In the genomic region with DNA sequence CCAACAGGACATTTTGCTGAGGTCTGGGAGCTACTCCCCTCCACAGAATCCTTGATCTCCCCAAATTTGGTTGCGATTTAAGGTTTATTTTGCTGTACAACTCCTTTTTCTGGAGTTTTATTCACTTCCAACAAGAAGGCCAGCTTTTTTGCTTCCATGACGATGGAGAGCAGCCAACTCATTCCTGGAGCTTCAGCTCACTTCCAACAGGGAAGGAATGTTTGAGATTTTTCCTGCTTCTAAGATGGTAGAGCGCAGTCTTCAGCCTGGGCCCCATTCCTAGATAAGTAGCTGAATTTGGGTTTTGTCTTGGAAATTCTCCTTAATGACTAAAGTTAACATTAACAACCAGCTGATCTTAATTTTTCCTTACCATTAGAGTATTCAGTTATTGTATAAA, we compare ENCODE assay signal across 1 cellular context.
TF ChIP-seq lines count a peak whose summit lies in the region.

No MANE protein-coding gene starts in this region.

TF ChIP-seq in H1, 55 proteins besides CTCF, POLR2A, EP300 and RAD21:
- TF ChIP-seq BRCA1 (IDR thresholded peaks at IDR 0.05; ENCODE audit: low read depth, low read length) (no peak), NANOG (IDR thresholded peaks at IDR 0.05; ENCODE audit: insufficient read depth, low read depth, low read length, poor library complexity, severe bottlenecking) (no peak), EGR1 (IDR thresholded peaks at IDR 0.05; ENCODE audit: borderline replicate concordance, low read depth, low read length) (no peak), JUND (IDR thresholded peaks at IDR 0.05; ENCODE audit: low read length) (no peak), SUZ12 (IDR thresholded peaks at IDR 0.05; ENCODE audit: low read length) (no peak), PHF8 (conservative IDR thresholded peaks at IDR 0.05; ENCODE audit: low read depth, low read length) (no peak), HDAC2 (IDR thresholded peaks at IDR 0.05; ENCODE audit: borderline replicate concordance in 1 of 2, low read depth in 2 of 2, low read length in 2 of 2) (no peak), KDM5A (IDR thresholded peaks at IDR 0.05; ENCODE audit: low read length) (no peak), CREB1 (IDR thresholded peaks at IDR 0.05) (no peak), SP2 (IDR thresholded peaks at IDR 0.05; ENCODE audit: low read length) (no peak), POLR2AphosphoS5 (IDR thresholded peaks at IDR 0.05; ENCODE audit: low read depth, low read length) (no peak), RFX5 (IDR thresholded peaks at IDR 0.05; ENCODE audit: borderline replicate concordance, low read depth, low read length) (no peak), SP1 (IDR thresholded peaks at IDR 0.05; ENCODE audit: low read depth, low read length) (no peak), CEBPB (IDR thresholded peaks at IDR 0.05; ENCODE audit: low read depth, low read length) (no peak), NRF1 (IDR thresholded peaks at IDR 0.05; ENCODE audit: low read depth, low read length) (no peak), GTF2F1 (IDR thresholded peaks at IDR 0.05; ENCODE audit: borderline replicate concordance, low read depth, low read length) (no peak), ASH2L (IDR thresholded peaks at IDR 0.05; ENCODE audit: low read length) (no peak)
- TF ChIP-seq, protein P1, sequence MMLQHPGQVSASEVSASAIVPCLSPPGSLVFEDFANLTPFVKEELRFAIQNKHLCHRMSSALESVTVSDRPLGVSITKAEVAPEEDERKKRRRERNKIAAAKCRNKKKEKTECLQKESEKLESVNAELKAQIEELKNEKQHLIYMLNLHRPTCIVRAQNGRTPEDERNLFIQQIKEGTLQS (IDR thresholded peaks at IDR 0.05; ENCODE audit: insufficient read depth, low read depth, low read length): no peak
- TF ChIP-seq, protein P2, sequence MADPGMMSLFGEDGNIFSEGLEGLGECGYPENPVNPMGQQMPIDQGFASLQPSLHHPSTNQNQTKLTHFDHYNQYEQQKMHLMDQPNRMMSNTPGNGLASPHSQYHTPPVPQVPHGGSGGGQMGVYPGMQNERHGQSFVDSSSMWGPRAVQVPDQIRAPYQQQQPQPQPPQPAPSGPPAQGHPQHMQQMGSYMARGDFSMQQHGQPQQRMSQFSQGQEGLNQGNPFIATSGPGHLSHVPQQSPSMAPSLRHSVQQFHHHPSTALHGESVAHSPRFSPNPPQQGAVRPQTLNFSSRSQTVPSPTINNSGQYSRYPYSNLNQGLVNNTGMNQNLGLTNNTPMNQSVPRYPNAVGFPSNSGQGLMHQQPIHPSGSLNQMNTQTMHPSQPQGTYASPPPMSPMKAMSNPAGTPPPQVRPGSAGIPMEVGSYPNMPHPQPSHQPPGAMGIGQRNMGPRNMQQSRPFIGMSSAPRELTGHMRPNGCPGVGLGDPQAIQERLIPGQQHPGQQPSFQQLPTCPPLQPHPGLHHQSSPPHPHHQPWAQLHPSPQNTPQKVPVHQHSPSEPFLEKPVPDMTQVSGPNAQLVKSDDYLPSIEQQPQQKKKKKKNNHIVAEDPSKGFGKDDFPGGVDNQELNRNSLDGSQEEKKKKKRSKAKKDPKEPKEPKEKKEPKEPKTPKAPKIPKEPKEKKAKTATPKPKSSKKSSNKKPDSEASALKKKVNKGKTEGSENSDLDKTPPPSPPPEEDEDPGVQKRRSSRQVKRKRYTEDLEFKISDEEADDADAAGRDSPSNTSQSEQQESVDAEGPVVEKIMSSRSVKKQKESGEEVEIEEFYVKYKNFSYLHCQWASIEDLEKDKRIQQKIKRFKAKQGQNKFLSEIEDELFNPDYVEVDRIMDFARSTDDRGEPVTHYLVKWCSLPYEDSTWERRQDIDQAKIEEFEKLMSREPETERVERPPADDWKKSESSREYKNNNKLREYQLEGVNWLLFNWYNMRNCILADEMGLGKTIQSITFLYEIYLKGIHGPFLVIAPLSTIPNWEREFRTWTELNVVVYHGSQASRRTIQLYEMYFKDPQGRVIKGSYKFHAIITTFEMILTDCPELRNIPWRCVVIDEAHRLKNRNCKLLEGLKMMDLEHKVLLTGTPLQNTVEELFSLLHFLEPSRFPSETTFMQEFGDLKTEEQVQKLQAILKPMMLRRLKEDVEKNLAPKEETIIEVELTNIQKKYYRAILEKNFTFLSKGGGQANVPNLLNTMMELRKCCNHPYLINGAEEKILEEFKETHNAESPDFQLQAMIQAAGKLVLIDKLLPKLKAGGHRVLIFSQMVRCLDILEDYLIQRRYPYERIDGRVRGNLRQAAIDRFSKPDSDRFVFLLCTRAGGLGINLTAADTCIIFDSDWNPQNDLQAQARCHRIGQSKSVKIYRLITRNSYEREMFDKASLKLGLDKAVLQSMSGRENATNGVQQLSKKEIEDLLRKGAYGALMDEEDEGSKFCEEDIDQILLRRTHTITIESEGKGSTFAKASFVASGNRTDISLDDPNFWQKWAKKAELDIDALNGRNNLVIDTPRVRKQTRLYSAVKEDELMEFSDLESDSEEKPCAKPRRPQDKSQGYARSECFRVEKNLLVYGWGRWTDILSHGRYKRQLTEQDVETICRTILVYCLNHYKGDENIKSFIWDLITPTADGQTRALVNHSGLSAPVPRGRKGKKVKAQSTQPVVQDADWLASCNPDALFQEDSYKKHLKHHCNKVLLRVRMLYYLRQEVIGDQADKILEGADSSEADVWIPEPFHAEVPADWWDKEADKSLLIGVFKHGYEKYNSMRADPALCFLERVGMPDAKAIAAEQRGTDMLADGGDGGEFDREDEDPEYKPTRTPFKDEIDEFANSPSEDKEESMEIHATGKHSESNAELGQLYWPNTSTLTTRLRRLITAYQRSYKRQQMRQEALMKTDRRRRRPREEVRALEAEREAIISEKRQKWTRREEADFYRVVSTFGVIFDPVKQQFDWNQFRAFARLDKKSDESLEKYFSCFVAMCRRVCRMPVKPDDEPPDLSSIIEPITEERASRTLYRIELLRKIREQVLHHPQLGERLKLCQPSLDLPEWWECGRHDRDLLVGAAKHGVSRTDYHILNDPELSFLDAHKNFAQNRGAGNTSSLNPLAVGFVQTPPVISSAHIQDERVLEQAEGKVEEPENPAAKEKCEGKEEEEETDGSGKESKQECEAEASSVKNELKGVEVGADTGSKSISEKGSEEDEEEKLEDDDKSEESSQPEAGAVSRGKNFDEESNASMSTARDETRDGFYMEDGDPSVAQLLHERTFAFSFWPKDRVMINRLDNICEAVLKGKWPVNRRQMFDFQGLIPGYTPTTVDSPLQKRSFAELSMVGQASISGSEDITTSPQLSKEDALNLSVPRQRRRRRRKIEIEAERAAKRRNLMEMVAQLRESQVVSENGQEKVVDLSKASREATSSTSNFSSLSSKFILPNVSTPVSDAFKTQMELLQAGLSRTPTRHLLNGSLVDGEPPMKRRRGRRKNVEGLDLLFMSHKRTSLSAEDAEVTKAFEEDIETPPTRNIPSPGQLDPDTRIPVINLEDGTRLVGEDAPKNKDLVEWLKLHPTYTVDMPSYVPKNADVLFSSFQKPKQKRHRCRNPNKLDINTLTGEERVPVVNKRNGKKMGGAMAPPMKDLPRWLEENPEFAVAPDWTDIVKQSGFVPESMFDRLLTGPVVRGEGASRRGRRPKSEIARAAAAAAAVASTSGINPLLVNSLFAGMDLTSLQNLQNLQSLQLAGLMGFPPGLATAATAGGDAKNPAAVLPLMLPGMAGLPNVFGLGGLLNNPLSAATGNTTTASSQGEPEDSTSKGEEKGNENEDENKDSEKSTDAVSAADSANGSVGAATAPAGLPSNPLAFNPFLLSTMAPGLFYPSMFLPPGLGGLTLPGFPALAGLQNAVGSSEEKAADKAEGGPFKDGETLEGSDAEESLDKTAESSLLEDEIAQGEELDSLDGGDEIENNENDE (IDR thresholded peaks at IDR 0.05; ENCODE audit: insufficient replicate concordance, low read length): no peak
TF ChIP-seq in H1: peak in this region for 0.
